ENCODE assay signal across 9 cellular contexts in the genomic region with DNA sequence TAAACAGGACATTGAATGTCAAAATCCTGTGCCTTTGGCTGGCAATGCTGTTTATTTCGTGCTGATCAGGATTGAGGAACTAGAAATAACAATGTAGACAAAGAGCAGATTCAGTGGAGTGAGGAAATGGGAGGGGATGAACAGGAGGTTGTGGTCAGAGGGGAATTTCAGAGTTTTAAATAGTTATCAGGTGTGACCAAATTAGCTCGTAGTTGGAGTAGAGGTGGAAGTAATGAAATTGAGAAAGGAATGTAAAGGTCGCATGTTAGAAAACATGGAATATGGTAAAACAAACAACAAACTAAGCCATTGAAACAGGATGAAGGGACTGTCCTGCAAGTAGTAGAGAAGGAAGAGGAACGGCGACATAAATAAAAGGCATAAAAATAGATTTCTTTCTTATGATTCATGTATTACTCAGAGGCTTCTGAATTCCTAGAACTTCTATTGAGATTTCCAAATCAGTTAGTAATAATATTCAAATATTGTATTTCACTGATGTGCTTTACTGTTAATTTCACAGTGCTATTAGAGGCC. TPM values are rescaled to one million over a fixed set of nuclear protein-coding genes. Genes with fewer than 3 reads are reported as not detected.
A peak's percentile ranks its signal among the peaks of the same experiment; 100 is the strongest.
DNase-seq lines count a peak whose midpoint lies in the region; ATAC-seq, FAIRE-seq and TF ChIP-seq lines count a peak whose summit lies in the region.
"Had no signal": no experiment of that assay in that cellular context is flagged by ENCODE, and none has a peak within 500 bp of the region (broad histone marks: within the 10 kb centered on the region; RNA-seq: fewer than 3 reads in every experiment).

No MANE protein-coding gene starts in this region.

- no peak for FAIRE-seq in pancreas (lab: Jason Lieb, UNC)

- H2AK9ac ChIP-seq in IMR-90 (replicated peaks; ENCODE audit: low read depth, low read length, poor library complexity): no peak overlapping the region

- no peak for TF ChIP-seq POLR2A in IMR-90 (IDR thresholded peaks at IDR 0.05; ENCODE audit: low read depth, low read length)

- peak overlapping the region; percentile 99 for H2BK120ac ChIP-seq in IMR-90 (ENCODE audit: low read depth, low read length)

- dilution Hi-C loops in IMR-90 (cut with HindIII; ENCODE audit: low sequenced_read_pairs, unreplicated experiment): no loop called here

- H3K18ac ChIP-seq in IMR-90 (ENCODE audit: low read depth, low read length): peak overlapping the region; percentile 97; the same call in 1 of the 2 replicates

- H3K9me1 ChIP-seq in IMR-90 (ENCODE audit: insufficient read depth, low read length): peaks cover 16% of the 10 kb centered on the region

- H3K27me3 ChIP-seq in IMR-90 (ENCODE audit: control insufficient read depth, insufficient read depth, low read length) (no peaks in the 10 kb centered on the region), pancreas (no peaks in the 10 kb centered on the region)

- peak overlapping the region; percentile 90; the same call in 1 of the 2 replicates for H3K4me2 ChIP-seq in IMR-90 (ENCODE audit: low read depth, low read length)

- CTCF ChIA-PET in IMR-90 (lab: Yijun Ruan, JAX): interaction anchor here (1.1 to 1.3 kb wide), 2 partner anchors 9 to 43 kb away, joined by 3 to 4 read pairs; no protein-coding TSS in a partner anchor

- peak overlapping the region; percentile 95 for H2BK5ac ChIP-seq in IMR-90 (ENCODE audit: low read depth, low read length, poor library complexity, severe bottlenecking)

- no TSS peak for BruUV-seq in IMR-90 (replicated peaks; lab: Mats Ljungman, UMichigan)

- WGBS in IMR-90 (ENCODE audit: extremely low coverage in 2 of 2, insufficient read length in 1 of 2), 2 experiments: no CpG with 5 or more reads among the region's 5 CpGs
- 53 to 58% methylated on average over 5 of the region's 5 CpGs for WGBS in pancreas, 2 donors

- H3K14ac ChIP-seq in IMR-90 (replicated peaks; ENCODE audit: low read depth, low read length): peak overlapping the region; percentile 96; the same call in 1 of the 2 replicates

- H3K4me1 ChIP-seq in IMR-90 (ENCODE audit: control insufficient read depth, insufficient read depth, low read length) (peaks cover 20% of the 10 kb centered on the region), pancreas (peaks cover 0 to 8% (median 4%) of the 10 kb centered on the region in 3 donors)

- H4K8ac ChIP-seq in IMR-90 (ENCODE audit: low read depth in 2 of 2, low read length in 2 of 2): peak overlapping the region; percentile 86 to 97

- DNase-seq in DMS79 treated with DMSO at 0.1 percent for 48 hours (lab: John Stamatoyannopoulos, UW) (peak; percentile 21), DMS79 (lab: John Stamatoyannopoulos, UW) (no peak), IMR-90 (peak; percentile 67), astrocyte of the spinal cord (ENCODE audit: low read depth, low spot score) (peak; percentile 64), pancreas (no peak), NCI-H510A (lab: John Stamatoyannopoulos, UW) (no peak), NCI-H510A treated with DMSO at 0.1 percent for 48 hours (lab: John Stamatoyannopoulos, UW) (no peak)
- no peak for DNase-seq in activated CD8-positive, alpha-beta memory T cell treated with anti-CD3 and anti-CD28 coated beads, Interleukin-2, amount 50 U/mL, for 48 hours

- no peaks in the 10 kb centered on the region for H3K36me3 ChIP-seq in IMR-90 (ENCODE audit: control insufficient read depth, insufficient read depth, low read length)
- no peaks in the 10 kb centered on the region for H3K36me3 ChIP-seq in pancreas

- H3K4ac ChIP-seq in IMR-90 (ENCODE audit: low read depth, low read length): peak overlapping the region; percentile 96; the same call in 1 of the 2 replicates

- H3K27ac ChIP-seq in IMR-90 (ENCODE audit: insufficient read depth, low read length): peak overlapping the region; percentile 94; the same call in 1 of the 2 replicates
- peak overlapping the region in 2 of 4 donors; percentile 43 to 55 for H3K27ac ChIP-seq in pancreas
- H3K27ac ChIP-seq: 22Rv1 had no signal

- TF ChIP-seq RAD21 in IMR-90 (IDR thresholded peaks at IDR 0.05; ENCODE audit: low read length): no peak

- peak overlapping the region; percentile 11; the same call in 1 of the 2 replicates for H3K4me3 ChIP-seq in IMR-90 (ENCODE audit: insufficient read depth, low read depth, low read length)
- H3K4me3 ChIP-seq in astrocyte of the spinal cord (ENCODE audit: low read depth, low read length): no peak overlapping the region
- no peak overlapping the region for H3K4me3 ChIP-seq in pancreas

- H2AK5ac ChIP-seq in IMR-90 (ENCODE audit: low read depth, low read length): 0 out of 2 replicates have a peak overlapping the region, but pooled peaks have one; percentile 45

- in situ Hi-C loops in IMR-90 (cut with MboI; ENCODE audit: low sequenced_read_pairs): no loop called here
- in situ Hi-C loops in astrocyte of the spinal cord (cut with HindIII; ENCODE audit: low sequenced_read_pairs): no loop called here

- H3K9ac ChIP-seq in IMR-90 (ENCODE audit: low read depth, low read length): peak overlapping the region; percentile 68; the same call in 1 of the 2 replicates

- peak overlapping the region; percentile 89 for H2BK15ac ChIP-seq in IMR-90 (ENCODE audit: low read depth, low read length)

- H4K5ac ChIP-seq in IMR-90 (ENCODE audit: low read depth, low read length): peak overlapping the region; percentile 95

- H3K79me1 ChIP-seq in IMR-90 (ENCODE audit: low read depth in 1 of 2, low read length in 2 of 2): peaks cover 0 to 10% of the 10 kb centered on the region in 2 experiments; a peak in 1 of 4 replicates

- peak overlapping the region; percentile 82 for H3K23ac ChIP-seq in IMR-90 (ENCODE audit: low read depth, low read length)

- H2AFZ ChIP-seq in IMR-90 (replicated peaks; ENCODE audit: low read length, poor library complexity): no peak overlapping the region

- ATAC-seq in IMR-90 (ENCODE audit: low read depth): peak; percentile 78
- peak in 3 of 4 donors; percentile 36 to 88 (median 80) for ATAC-seq in pancreas

- intact Hi-C loops in IMR-90 (cut with micrococcal nuclease) (no loop called here), pancreas (cut with DNase I) (no loop called here)

- no peaks in the 10 kb centered on the region for H3K9me3 ChIP-seq in IMR-90 (ENCODE audit: control insufficient read depth, insufficient read depth, low read length)
- H3K9me3 ChIP-seq in pancreas: no peaks in the 10 kb centered on the region

- peak overlapping the region; percentile 99 for H2BK20ac ChIP-seq in IMR-90 (ENCODE audit: low read depth, low read length)

- H4K91ac ChIP-seq in IMR-90 (ENCODE audit: insufficient read depth, low read depth, low read length): peak overlapping the region; percentile 92

- no peaks in the 10 kb centered on the region for H4K20me1 ChIP-seq in IMR-90 (ENCODE audit: insufficient read depth, low read length)

- no peak for TF ChIP-seq CTCF in IMR-90 (conservative IDR thresholded peaks at IDR 0.05; ENCODE audit: low read depth, low read length)
- no peak for TF ChIP-seq CTCF in astrocyte of the spinal cord (IDR thresholded peaks at IDR 0.05; ENCODE audit: low read depth, low read length)
- no peak for TF ChIP-seq CTCF in pancreas (IDR thresholded peaks at IDR 0.05)

- peak overlapping the region; percentile 85 for H3K56ac ChIP-seq in IMR-90 (ENCODE audit: extremely low read depth, insufficient read depth, low read length)

- POLR2A ChIA-PET in IMR-90 (lab: Charles Lee; ENCODE audit: unreplicated experiment): interaction anchor here (1.5 kb wide), 1 partner anchor 9 kb away, joined by 5 read pairs; a partner anchor contains a TSS

TF ChIP-seq in IMR-90, 13 proteins besides CTCF, POLR2A, EP300 and RAD21:
- TF ChIP-seq FOS (IDR thresholded peaks at IDR 0.05; ENCODE audit: low read depth, low read length) (peak; percentile 41; the same call in 1 of the 2 replicates), SMC3 (IDR thresholded peaks at IDR 0.05; ENCODE audit: low read depth, low read length) (no peak), CEBPB (IDR thresholded peaks at IDR 0.05; ENCODE audit: low read depth, low read length) (peak; percentile 7; the same call in 1 of the 2 replicates)

RNA-seq across cellular contexts. Expression of a gene that starts 9.5 kb away (rescaled TPM):
- total RNA-seq in IMR-90 (2012; rRNA removed) (18.8 and 25.0 TPM in 2 replicates), pancreas (10 to 100 TPM; 32.6 to 49.2 (median 38.5) TPM)
- polyA plus RNA-seq in IMR-90 (2012; rRNA removed) (14.7 and 17.0 TPM in 2 replicates), pancreas (10 to 100 TPM; 14.8 to 19.5 TPM)
- 5.3 and 10.8 TPM in 2 replicates for polyA plus RNA-seq in IMR-90 (2012; cell fraction: cytosol; rRNA removed)
- 8.1 and 8.3 TPM in 2 replicates for polyA plus RNA-seq in IMR-90 (2012; cell fraction: nucleus; rRNA removed; ENCODE audit: low replicate concordance)

Comparison
In these comparisons a context has a peak if more than half of its experiments do, and no peak if none do; other contexts are left out.
1. DNase-seq: peak in DMS79 treated with DMSO at 0.1 percent for 48 hours (single experiment), IMR-90 (single experiment) and astrocyte of the spinal cord (single experiment); none in DMS79 (single experiment), pancreas (0 of 6), activated CD8-positive, alpha-beta memory T cell treated with anti-CD3 and anti-CD28 coated beads, Interleukin-2, amount 50 U/mL, for 48 hours (single experiment), NCI-H510A (single experiment) and NCI-H510A treated with DMSO at 0.1 percent for 48 hours (single experiment).